20 cellular contexts compared by ENCODE assay signal in the genomic region with DNA sequence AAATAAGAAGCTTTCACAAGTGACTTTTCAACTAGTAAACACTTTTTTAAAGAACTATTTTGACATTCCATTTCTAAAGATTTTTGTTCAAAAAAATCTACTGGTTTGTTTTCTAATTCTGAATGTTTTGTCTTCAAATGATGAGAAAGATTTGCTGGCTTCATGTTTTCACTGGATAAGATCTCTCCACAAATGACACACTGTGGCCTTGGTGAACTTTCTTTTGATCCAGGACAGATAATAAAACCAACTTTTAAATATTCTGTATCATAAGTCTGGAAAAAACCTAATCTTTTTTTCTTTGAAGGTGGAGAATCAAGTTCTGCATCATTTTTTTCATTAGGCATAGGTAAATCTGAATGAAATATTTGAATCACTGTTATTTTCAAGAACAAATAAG. TPM values are rescaled to one million over a fixed set of nuclear protein-coding genes. Genes with fewer than 3 reads are reported as not detected.
DNase-seq lines count a peak whose midpoint lies in the region; ATAC-seq and TF ChIP-seq lines count a peak whose summit lies in the region.
"Had no signal": no experiment of that assay in that cellular context is flagged by ENCODE, and none has a peak within 500 bp of the region (broad histone marks: within the 10 kb centered on the region; RNA-seq: fewer than 3 reads in every experiment).

No MANE protein-coding gene starts in this region.

- H3K9me3 Mint-ChIP-seq in activated naive CD8-positive, alpha-beta T cell (ENCODE audit: low read depth) = no peaks in the 10 kb centered on the region
- no peaks in the 10 kb centered on the region for H3K9me3 Mint-ChIP-seq in activated naive CD8-positive, alpha-beta T cell treated with anti-CD3 and anti-CD28 coated beads, Interleukin-2, amount 50 U/mL, for 24 hours
- H3K9me3 Mint-ChIP-seq: CD4-positive, alpha-beta memory T cell; GM23338; HFFc6 had no signal

- CTCF ChIA-PET in RWPE1 (lab: Yijun Ruan, JAX) = interaction anchor here (0.9 kb wide), 1 partner anchor 309 kb away, joined by 3 read pairs; no protein-coding TSS in a partner anchor

- H3K36me3 Mint-ChIP-seq in activated naive CD8-positive, alpha-beta T cell = peaks cover 7% of the 10 kb centered on the region
- H3K36me3 Mint-ChIP-seq in activated naive CD8-positive, alpha-beta T cell treated with anti-CD3 and anti-CD28 coated beads, Interleukin-2, amount 50 U/mL, for 24 hours (ENCODE audit: low read depth) = peaks cover 8% of the 10 kb centered on the region

- H3K4me3 ChIP-seq in fibroblast of villous mesenchyme (ENCODE audit: low read depth, low read length) = no peak overlapping the region
- H3K4me3 ChIP-seq: GM12878, GM23338, HAP-1 had no signal

- no peak overlapping the region for H3K4me3 Mint-ChIP-seq in activated naive CD8-positive, alpha-beta T cell
- H3K4me3 Mint-ChIP-seq in activated naive CD8-positive, alpha-beta T cell treated with anti-CD3 and anti-CD28 coated beads, Interleukin-2, amount 50 U/mL, for 24 hours = no peak overlapping the region
- H3K4me3 Mint-ChIP-seq: CD4-positive, alpha-beta memory T cell; GM23338; HFFc6 had no signal

- peak overlapping the region; percentile 34 for H3K27ac Mint-ChIP-seq in activated naive CD8-positive, alpha-beta T cell
- no peak overlapping the region for H3K27ac Mint-ChIP-seq in activated naive CD8-positive, alpha-beta T cell treated with anti-CD3 and anti-CD28 coated beads, Interleukin-2, amount 50 U/mL, for 24 hours
- H3K27ac Mint-ChIP-seq: GM23338, HFFc6 had no signal

- no peaks in the 10 kb centered on the region for H3K27me3 Mint-ChIP-seq in activated naive CD8-positive, alpha-beta T cell
- H3K27me3 Mint-ChIP-seq in activated naive CD8-positive, alpha-beta T cell treated with anti-CD3 and anti-CD28 coated beads, Interleukin-2, amount 50 U/mL, for 24 hours = no peaks in the 10 kb centered on the region
- H3K27me3 Mint-ChIP-seq: CD4-positive, alpha-beta memory T cell had no signal

- DNase-seq in activated naive CD8-positive, alpha-beta T cell treated with anti-CD3 and anti-CD28 coated beads, Interleukin-2, amount 50 U/mL, for 24 hours = no peak
- DNase-seq in M059J (ENCODE audit: low read depth) (peak; percentile 17), fibroblast of villous mesenchyme (ENCODE audit: low read depth) (peak; percentile 6), RWPE1 (ENCODE audit: low spot score) (no peak), HPDE6-E6E7 (ENCODE audit: extremely low spot score) (no peak)
- DNase-seq: C1 segment of cervical spinal cord; Calu3; CD4-positive, alpha-beta memory T cell; COR-L47; DMS53; DMS79 treated with DMSO at 0.1 percent for 48 hours; GDM1; HFFc6 had no signal

- no peak for ATAC-seq in activated naive CD8-positive, alpha-beta T cell treated with anti-CD3 and anti-CD28 coated beads, Interleukin-2, amount 50 U/mL, for 24 hours
- ATAC-seq in GM21529 (IDR thresholded peaks at IDR 0.05; ENCODE audit: unreplicated experiment) = no peak
- ATAC-seq: GM12878, GM23338 had no signal

- no peak overlapping the region for H3K27ac ChIP-seq in RWPE1

- POLR2A ChIA-PET in RWPE1 (lab: Yijun Ruan, JAX; ENCODE audit: low non-redundant PET) = interaction anchor here (0.6 kb wide), 1 partner anchor 61 kb away, joined by 3 read pairs; no protein-coding TSS in a partner anchor

- H3K4me1 Mint-ChIP-seq in activated naive CD8-positive, alpha-beta T cell (ENCODE audit: low read depth) = peaks cover 28% of the 10 kb centered on the region
- peaks cover 41% of the 10 kb centered on the region for H3K4me1 Mint-ChIP-seq in activated naive CD8-positive, alpha-beta T cell treated with anti-CD3 and anti-CD28 coated beads, Interleukin-2, amount 50 U/mL, for 24 hours

- TF ChIP-seq CTCF in fibroblast of villous mesenchyme (IDR thresholded peaks at IDR 0.05; ENCODE audit: insufficient read depth, low read depth, low read length) (no peak), RWPE1 (conservative IDR thresholded peaks at IDR 0.05; ENCODE audit: low read depth) (no peak)

RNA-seq across cellular contexts. Expression of a gene that starts 3.4 kb away (rescaled TPM):
- total RNA-seq in M059J (2014; rRNA removed; shearing (Covaris generic)) = 42.5 and 51.6 TPM in 2 replicates
- total RNA-seq in fibroblast of villous mesenchyme = 15.8 and 21.6 TPM in 2 replicates

RNA-seq across cellular contexts. Expression of a gene that starts 43.2 kb away (rescaled TPM):
- total RNA-seq in M059J (2014; rRNA removed; shearing (Covaris generic)) = 7.0 and 10.8 TPM in 2 replicates
- 24.8 and 30.2 TPM in 2 replicates for total RNA-seq in fibroblast of villous mesenchyme

RNA-seq across cellular contexts. Expression of a gene that starts 59.1 kb away (rescaled TPM):
- total RNA-seq in M059J (2014; rRNA removed; shearing (Covaris generic)) = 0.05 TPM in 1 of 2 replicates, not detected in the other
- total RNA-seq in fibroblast of villous mesenchyme = under 0.01 TPM in 2 replicates
- total RNA-seq: A172, A673 had no signal

Comparison
In these comparisons a context has a peak if more than half of its experiments do, and no peak if none do; other contexts are left out.
1. DNase-seq: peak in M059J (single experiment) and fibroblast of villous mesenchyme (single experiment); none in activated naive CD8-positive, alpha-beta T cell treated with anti-CD3 and anti-CD28 coated beads, Interleukin-2, amount 50 U/mL, for 24 hours (single experiment), RWPE1 (single experiment) and HPDE6-E6E7 (single experiment).